In genomic region chr3:14784087-14784596, GRCh38 we compare ENCODE assay signal across 19 cellular contexts. TPM values are rescaled to one million over a fixed set of nuclear protein-coding genes. Genes with fewer than 3 reads are reported as not detected.
DNase-seq lines count a peak whose midpoint lies in the region; ATAC-seq and TF ChIP-seq lines count a peak whose summit lies in the region.
"Had no signal": no experiment of that assay in that cellular context is flagged by ENCODE, and none has a peak within 500 bp of the region (broad histone marks: within the 10 kb centered on the region; RNA-seq: fewer than 3 reads in every experiment).

No MANE protein-coding gene starts in this region.

- POLR2A ChIA-PET in HEK293 (lab: Yijun Ruan, JAX) = interaction anchor here (0.5 kb wide), 1 partner anchor 729 kb away, joined by 4 read pairs; no protein-coding TSS in a partner anchor
- POLR2A ChIA-PET in Caco-2 (lab: Charles Lee) = no interaction called here

- no peaks in the 10 kb centered on the region for H3K36me3 Mint-ChIP-seq in Caco-2 (ENCODE audit: insufficient read depth, unreplicated experiment)
- H3K36me3 Mint-ChIP-seq: CD4-positive, alpha-beta memory T cell had no signal

- H3K36me3 ChIP-seq in HEK293 (ENCODE audit: control insufficient read depth in 2 of 2, insufficient read depth in 1 of 2, low read length in 2 of 2) = no peaks in the 10 kb centered on the region
- no peaks in the 10 kb centered on the region for H3K36me3 ChIP-seq in lower lobe of right lung
- no peaks in the 10 kb centered on the region for H3K36me3 ChIP-seq in Caco-2 (ENCODE audit: control insufficient read depth, insufficient read depth, low read length)

- H3K27me3 ChIP-seq in lower lobe of right lung (ENCODE audit: low read depth) = peaks cover 3% of the 10 kb centered on the region
- no peaks in the 10 kb centered on the region for H3K27me3 ChIP-seq in Caco-2 (replicated peaks; ENCODE audit: control insufficient read depth, insufficient read depth, low read length)
- H3K27me3 ChIP-seq: testis had no signal

- peak in 2 of 3 experiments; percentile 46 to 77 for DNase-seq in NCI-H1417 (lab: John Stamatoyannopoulos, UW)
- DNase-seq in NCI-H1417 treated with DMSO at 0.1 percent for 48 hours (lab: John Stamatoyannopoulos, UW) = no peak
- peak; percentile 96 for DNase-seq in SK-N-DZ (ENCODE audit: low spot score)
- peak; percentile 48 for DNase-seq in lower lobe of right lung
- no peak for DNase-seq in Caco-2
- DNase-seq: 8988T; activated CD4-positive, alpha-beta T cell treated with anti-CD3 and anti-CD28 coated beads for 4 hours; CD4-positive, alpha-beta memory T cell; effector CD4-positive, alpha-beta T cell; MM.1S; stimulated activated CD4-positive, alpha-beta T cell treated with anti-CD3 and anti-CD28 coated beads, Interleukin-1b, Interleukin-23, amount 100 ng/mL, for 48 hours; T1000; testis had no signal

- CTCF ChIA-PET in HEK293 (lab: Yijun Ruan, JAX) = interaction anchor here (0.7 kb wide), 2 partner anchors 9 to 276 kb away, joined by 3 read pairs; no protein-coding TSS in a partner anchor
- CTCF ChIA-PET in Caco-2 (lab: Charles Lee) = no interaction called here

- no peak overlapping the region for H3K27ac Mint-ChIP-seq in Caco-2 (ENCODE audit: unreplicated experiment)
- H3K27ac Mint-ChIP-seq: activated naive CD4-positive, alpha-beta T cell treated with anti-CD3 and anti-CD28 coated beads, Interleukin-2, amount 50 U/mL, for 24 hours; CD4-positive, alpha-beta memory T cell; naive thymus-derived CD8-positive, alpha-beta T cell had no signal

- H3K4me1 ChIP-seq in HEK293 (ENCODE audit: control insufficient read depth, insufficient read depth, low read length) (no peaks in the 10 kb centered on the region), lower lobe of right lung (no peaks in the 10 kb centered on the region), Caco-2 (peaks cover 14% of the 10 kb centered on the region; the same call in 1 of the 2 replicates)
- H3K4me1 ChIP-seq: testis had no signal

- intact Hi-C loops in lower lobe of right lung (cut with DNase I) = no loop called here
- intact Hi-C loops in Caco-2 (cut with micrococcal nuclease; ENCODE audit: unreplicated experiment) = no loop called here

- H3K9me3 Mint-ChIP-seq in Caco-2 (ENCODE audit: unreplicated experiment) = peaks cover 3% of the 10 kb centered on the region
- H3K9me3 Mint-ChIP-seq: activated naive CD4-positive, alpha-beta T cell treated with anti-CD3 and anti-CD28 coated beads, Interleukin-2, amount 50 U/mL, for 24 hours had no signal

- H3K4me1 Mint-ChIP-seq in Caco-2 (ENCODE audit: low read depth, unreplicated experiment) = peaks cover 8% of the 10 kb centered on the region
- H3K4me1 Mint-ChIP-seq: activated naive CD4-positive, alpha-beta T cell treated with anti-CD3 and anti-CD28 coated beads, Interleukin-2, amount 50 U/mL, for 24 hours; CD4-positive, alpha-beta memory T cell; naive thymus-derived CD8-positive, alpha-beta T cell had no signal

- TF ChIP-seq CTCF in HEK293 (tag by site-specific recombination; IDR thresholded peaks at IDR 0.05) (no peak), lower lobe of right lung (IDR thresholded peaks at IDR 0.05) (no peak), Caco-2 (IDR thresholded peaks at IDR 0.05; ENCODE audit: insufficient read depth in 1 of 2, low read depth in 1 of 2, low read length in 1 of 2, severe bottlenecking in 1 of 2, unreplicated experiment in 1 of 2) (no peak)

- ATAC-seq in lower lobe of right lung (no peak), HG03280 (IDR thresholded peaks at IDR 0.05; ENCODE audit: unreplicated experiment) (no peak), HG03139 (IDR thresholded peaks at IDR 0.05; ENCODE audit: unreplicated experiment) (no peak)
- ATAC-seq: naive thymus-derived CD8-positive, alpha-beta T cell had no signal

- H3K27me3 Mint-ChIP-seq in Caco-2 (ENCODE audit: insufficient read depth, unreplicated experiment) = no peaks in the 10 kb centered on the region

- no peak overlapping the region for H3K4me3 ChIP-seq in HEK293 (ENCODE audit: low read depth, low read length)
- no peak overlapping the region for H3K4me3 ChIP-seq in lower lobe of right lung
- H3K4me3 ChIP-seq in Caco-2 (ENCODE audit: low read depth, low read length) = no peak overlapping the region
- H3K4me3 ChIP-seq: lung, testis had no signal

- no peak overlapping the region for H3K27ac ChIP-seq in HEK293 (ENCODE audit: extremely low read depth, low read depth, low read length)
- H3K27ac ChIP-seq in lower lobe of right lung = no peak overlapping the region
- H3K27ac ChIP-seq: testis had no signal

- H3K9me3 ChIP-seq in HEK293 (ENCODE audit: control insufficient read depth, insufficient read depth, low read depth, low read length) = no peaks in the 10 kb centered on the region
- peaks cover 5% of the 10 kb centered on the region for H3K9me3 ChIP-seq in lower lobe of right lung
- H3K9me3 ChIP-seq in Caco-2 = no peaks in the 10 kb centered on the region
- H3K9me3 ChIP-seq: testis had no signal

- no peak overlapping the region for H3K4me3 Mint-ChIP-seq in Caco-2 (ENCODE audit: unreplicated experiment)
- H3K4me3 Mint-ChIP-seq: activated naive CD4-positive, alpha-beta T cell treated with anti-CD3 and anti-CD28 coated beads, Interleukin-2, amount 50 U/mL, for 24 hours; CD4-positive, alpha-beta memory T cell; naive thymus-derived CD8-positive, alpha-beta T cell had no signal

- BruUV-seq in Caco-2 (replicated peaks; lab: Mats Ljungman, UMichigan) = no TSS peak

TF ChIP-seq in HEK293, 187 proteins besides CTCF, POLR2A, EP300 and RAD21:
- TF ChIP-seq ZIC2 (tag by site-specific recombination; IDR thresholded peaks at IDR 0.05) (0 out of 2 replicates have a peak, but pooled peaks have one; percentile 29), ZFP37 (tag by site-specific recombination; IDR thresholded peaks at IDR 0.05) (no peak), OSR2 (tag by site-specific recombination; IDR thresholded peaks at IDR 0.05) (peak; percentile 44), ZBTB20 (tag by site-specific recombination; IDR thresholded peaks at IDR 0.05) (0 out of 2 replicates have a peak, but pooled peaks have one; percentile 28)
TF ChIP-seq in HEK293: peak in this region for 3.

RNA-seq across cellular contexts. Expression of gene FGD5, which starts 34.6 kb away (rescaled TPM):
- polyA plus RNA-seq in SK-N-DZ (2014; cell fraction: cytosol; rRNA removed) = not detected in 2 replicates
- polyA plus RNA-seq in SK-N-DZ (2014; cell fraction: nucleus; rRNA removed) = not detected in 2 replicates
- total RNA-seq in lower lobe of right lung (85.0 TPM), Caco-2 (2022) (0.16 and 0.25 TPM in 2 replicates)
- polyA plus RNA-seq: CD4-positive, alpha-beta memory T cell; naive thymus-derived CD8-positive, alpha-beta T cell had no signal

Comparison
In these comparisons a context has a peak if more than half of its experiments do, and no peak if none do; other contexts are left out.
1. DNase-seq: peak in NCI-H1417 (2 of 3), SK-N-DZ (single experiment) and lower lobe of right lung (single experiment); none in NCI-H1417 treated with DMSO at 0.1 percent for 48 hours (single experiment) and Caco-2 (0 of 2).
2. RNA of gene FGD5, which starts 34.6 kb away (total RNA-seq): 85.0 TPM in lower lobe of right lung (single experiment); 0.16 to 0.25 TPM in Caco-2; every median in the first group is over 10 times any median in the second.